ENCODE assay signal across 16 cellular contexts in genomic region chr3:9970020-9970652, GRCh38. TPM values are rescaled to one million over a fixed set of nuclear protein-coding genes. Genes with fewer than 3 reads are reported as not detected.
DNase-seq lines count a peak whose midpoint lies in the region; ATAC-seq and TF ChIP-seq lines count a peak whose summit lies in the region.
"Had no signal": no experiment of that assay in that cellular context is flagged by ENCODE, and none has a peak within 500 bp of the region (broad histone marks: within the 10 kb centered on the region; RNA-seq: fewer than 3 reads in every experiment).

No MANE protein-coding gene starts in this region.

- H3K4me3 ChIP-seq in brain microvascular endothelial cell (ENCODE audit: low read depth, low read length) = no peak overlapping the region
- H3K4me3 ChIP-seq: GM12878, GM23338 had no signal

- DNase-seq in A172 (ENCODE audit: low spot score) = peak; percentile 53
- DNase-seq in HT1080 (ENCODE audit: low read depth) = peak; percentile 63
- peak; percentile 12 for DNase-seq in brain microvascular endothelial cell
- DNase-seq in glomerular visceral epithelial cell (ENCODE audit: extremely low spot score) = peak; percentile 22
- no peak for DNase-seq in midbrain (lab: John Stamatoyannopoulos, UW)
- no peak for DNase-seq in islet precursor cell
- no peak for DNase-seq in sciatic nerve (ENCODE audit: low spot score)
- DNase-seq: activated CD8-positive, alpha-beta T cell treated with anti-CD3 and anti-CD28 coated beads, Interleukin-2, amount 10 ng/mL, durations not matched to agents 7 days and 5 days; activated naive CD4-positive, alpha-beta T cell treated with Interleukin-2 at 50 U/mL for 16 hours; DMS53; NCI-H2171 treated with DMSO at 0.1 percent for 48 hours; stimulated activated CD4-positive, alpha-beta T cell treated with anti-CD3 and anti-CD28 coated beads, Interleukin-12 subunit alpha, Interleukin-12 subunit beta, amount 100 ng/mL, for 4 hours; T-helper 17 cell had no signal

- no peak for TF ChIP-seq CTCF in brain microvascular endothelial cell (IDR thresholded peaks at IDR 0.05; ENCODE audit: low read depth, low read length, missing control alignments)

- H3K27me3 ChIP-seq in brain microvascular endothelial cell (replicated peaks) = no peaks in the 10 kb centered on the region

- intact Hi-C loops in sciatic nerve (cut with DNase I) = no loop called here

- ATAC-seq in HG03457 (IDR thresholded peaks at IDR 0.05; ENCODE audit: unreplicated experiment) (no peak), sciatic nerve (no peak)
- ATAC-seq: activated CD8-positive, alpha-beta T cell treated with anti-CD3 and anti-CD28 coated beads, Interleukin-2, amount 10 ng/mL, durations not matched to agents 7 days and 5 days; GM12878; GM23338; T-helper 17 cell had no signal

- H3K27ac ChIP-seq in brain microvascular endothelial cell = peak overlapping the region; percentile 33

- in situ Hi-C loops in brain microvascular endothelial cell (cut with HindIII; ENCODE audit: low pct_ligation_motif_present, low sequenced_read_pairs) = no loop called here

- peaks cover 55% of the 10 kb centered on the region for H3K36me3 ChIP-seq in brain microvascular endothelial cell (replicated peaks)

RNA-seq across cellular contexts. Expression of gene EMC3, which starts 16.5 kb away (rescaled TPM):
- total RNA-seq in A172 (2014; rRNA removed; shearing (Covaris generic)) = 108 and 130 TPM in 2 replicates
- total RNA-seq in HT1080 (2014; rRNA removed; shearing (Covaris generic)) = 41.2 and 73.5 TPM in 2 replicates
- 58.5 and 61.1 TPM in 2 replicates for polyA plus RNA-seq in HT1080 (2015; cell fraction: cytosol; rRNA removed)
- polyA plus RNA-seq in HT1080 (2015; cell fraction: nucleus; rRNA removed) = 73.2 and 78.9 TPM in 2 replicates
- total RNA-seq in sciatic nerve = 51.6 TPM

RNA-seq across cellular contexts. Expression of gene PRRT3, which starts 17.9 kb away (rescaled TPM):
- 3.4 and 4.2 TPM in 2 replicates for total RNA-seq in A172 (2014; rRNA removed; shearing (Covaris generic))
- 1.0 and 1.3 TPM in 2 replicates for total RNA-seq in HT1080 (2014; rRNA removed; shearing (Covaris generic))
- 0.97 and 1.4 TPM in 2 replicates for polyA plus RNA-seq in HT1080 (2015; cell fraction: cytosol; rRNA removed)
- 1.7 and 3.1 TPM in 2 replicates for polyA plus RNA-seq in HT1080 (2015; cell fraction: nucleus; rRNA removed)
- total RNA-seq in sciatic nerve = 1.5 TPM

RNA-seq across cellular contexts. Expression of gene CRELD1, which starts 36.5 kb away (rescaled TPM):
- total RNA-seq in A172 (2014; rRNA removed; shearing (Covaris generic)) = 14.5 and 16.1 TPM in 2 replicates
- total RNA-seq in HT1080 (2014; rRNA removed; shearing (Covaris generic)) = 0.27 and 1.6 TPM in 2 replicates
- 0.24 and 0.40 TPM in 2 replicates for polyA plus RNA-seq in HT1080 (2015; cell fraction: cytosol; rRNA removed)
- polyA plus RNA-seq in HT1080 (2015; cell fraction: nucleus; rRNA removed) = 4.6 and 10.1 TPM in 2 replicates
- 36.5 TPM for total RNA-seq in sciatic nerve

RNA-seq across cellular contexts. Expression of gene IL17RC, which starts 53.2 kb away (rescaled TPM):
- total RNA-seq in A172 (2014; rRNA removed; shearing (Covaris generic)) = 50.6 and 58.7 TPM in 2 replicates
- total RNA-seq in HT1080 (2014; rRNA removed; shearing (Covaris generic)) = 11.9 and 12.0 TPM in 2 replicates
- polyA plus RNA-seq in HT1080 (2015; cell fraction: cytosol; rRNA removed) = 11.6 and 12.3 TPM in 2 replicates
- polyA plus RNA-seq in HT1080 (2015; cell fraction: nucleus; rRNA removed) = 31.4 and 34.7 TPM in 2 replicates
- total RNA-seq in sciatic nerve = 33.2 TPM

RNA-seq across cellular contexts. Expression of gene FANCD2, which starts 56.1 kb away (rescaled TPM):
- 36.1 and 41.3 TPM in 2 replicates for total RNA-seq in A172 (2014; rRNA removed; shearing (Covaris generic))
- 31.1 and 33.2 TPM in 2 replicates for total RNA-seq in HT1080 (2014; rRNA removed; shearing (Covaris generic))
- polyA plus RNA-seq in HT1080 (2015; cell fraction: cytosol; rRNA removed) = 14.8 and 18.4 TPM in 2 replicates
- 93.2 and 141 TPM in 2 replicates for polyA plus RNA-seq in HT1080 (2015; cell fraction: nucleus; rRNA removed)
- total RNA-seq in sciatic nerve = 3.8 TPM

Comparison
In these comparisons a context has a peak if more than half of its experiments do, and no peak if none do; other contexts are left out.
1. DNase-seq: peak in A172 (single experiment), HT1080 (single experiment), brain microvascular endothelial cell (single experiment) and glomerular visceral epithelial cell (single experiment); none in midbrain (single experiment), islet precursor cell (single experiment) and sciatic nerve (single experiment).